ENCODE assay signal across 1 cellular context in genomic region chr3:9422712-9423424, GRCh38.
TF ChIP-seq lines count a peak whose summit lies in the region.

No MANE protein-coding gene starts in this region.

TF ChIP-seq in HCT116, 20 proteins besides CTCF, POLR2A, EP300 and RAD21 (continued from another document):
- TF ChIP-seq REST (IDR thresholded peaks at IDR 0.05; ENCODE audit: low read depth) (no peak), TCF7L2 (IDR thresholded peaks at IDR 0.05; ENCODE audit: borderline replicate concordance, extremely low read depth, insufficient read depth, insufficient read length) (peak; percentile 64), ELF1 (IDR thresholded peaks at IDR 0.05; ENCODE audit: borderline replicate concordance, low read depth) (no peak), EGR1 (IDR thresholded peaks at IDR 0.05; ENCODE audit: low read depth) (no peak), SIN3A (IDR thresholded peaks at IDR 0.05; ENCODE audit: low read depth) (peak; percentile 57; the same call in 1 of the 2 replicates)
